Comparison of ENCODE assay signal across 13 cellular contexts in genomic region chr11:122399375-122399774, GRCh38.
DNase-seq lines count a peak whose midpoint lies in the region; ATAC-seq and TF ChIP-seq lines count a peak whose summit lies in the region.
"Had no signal": no experiment of that assay in that cellular context is flagged by ENCODE, and none has a peak within 500 bp of the region (broad histone marks: within the 10 kb centered on the region; RNA-seq: fewer than 3 reads in every experiment).

No MANE protein-coding gene starts in this region.

- TF ChIP-seq CTCF in foreskin keratinocyte (conservative IDR thresholded peaks at IDR 0.05) = no peak
- no peak for TF ChIP-seq CTCF in left ventricle myocardium inferior (IDR thresholded peaks at IDR 0.05; ENCODE audit: borderline replicate concordance)

- no peaks in the 10 kb centered on the region for H3K9me3 ChIP-seq in left ventricle myocardium inferior (replicated peaks)
- H3K9me3 ChIP-seq: testis had no signal

- no peak overlapping the region for H3K4me3 ChIP-seq in left ventricle myocardium inferior
- H3K4me3 ChIP-seq: skin epidermis, testis had no signal

- DNase-seq in foreskin keratinocyte (no peak), left ventricle myocardium inferior (no peak), dermis blood vessel endothelial cell (no peak), NCI-H2196 treated with DMSO at 0.1 percent for 48 hours (lab: John Stamatoyannopoulos, UW; ENCODE audit: unreplicated experiment) (no peak)
- DNase-seq: activated CD4-positive, alpha-beta T cell treated with anti-CD3 and anti-CD28 coated beads, Interleukin-2, amount 50 U/mL, for 4 hours; HFFc6; testis had no signal

- H3K27me3 ChIP-seq in foreskin keratinocyte (peaks cover 6% of the 10 kb centered on the region), left ventricle myocardium inferior (ENCODE audit: low read depth) (no peaks in the 10 kb centered on the region)
- H3K27me3 ChIP-seq: testis had no signal

- no peaks in the 10 kb centered on the region for H3K4me1 ChIP-seq in foreskin keratinocyte
- no peaks in the 10 kb centered on the region for H3K4me1 ChIP-seq in left ventricle myocardium inferior
- H3K4me1 ChIP-seq: testis had no signal

- no peaks in the 10 kb centered on the region for H3K36me3 ChIP-seq in left ventricle myocardium inferior

- ATAC-seq in GM18867 (IDR thresholded peaks at IDR 0.05; ENCODE audit: unreplicated experiment) = peak; percentile 75
- peak; percentile 60 for ATAC-seq in GM21576 (IDR thresholded peaks at IDR 0.05; ENCODE audit: unreplicated experiment)
- peak; percentile 71 for ATAC-seq in HG03520 (IDR thresholded peaks at IDR 0.05; ENCODE audit: unreplicated experiment)
- peak; percentile 12 for ATAC-seq in foreskin keratinocyte
- no peak for ATAC-seq in GM19463 (IDR thresholded peaks at IDR 0.05; ENCODE audit: unreplicated experiment)

- intact Hi-C loops in left ventricle myocardium inferior (cut with micrococcal nuclease) = no loop called here

- H3K27ac ChIP-seq in foreskin keratinocyte (no peak overlapping the region), left ventricle myocardium inferior (replicated peaks) (no peak overlapping the region)
- H3K27ac ChIP-seq: C4-2B, skin epidermis, testis had no signal
